ENCODE assay signal across 14 cellular contexts in genomic region chr5:176614805-176615478, GRCh38.
A peak's percentile ranks its signal among the peaks of the same experiment; 100 is the strongest.
DNase-seq lines count a peak whose midpoint lies in the region; ATAC-seq lines count a peak whose summit lies in the region.
"Had no signal": no experiment of that assay in that cellular context is flagged by ENCODE, and none has a peak within 500 bp of the region (broad histone marks: within the 10 kb centered on the region; RNA-seq: fewer than 3 reads in every experiment).

No MANE protein-coding gene starts in this region.

- DNase-seq in COLO668 (lab: John Stamatoyannopoulos, UW; ENCODE audit: unreplicated experiment) (peak; percentile 47), MV-4-11 (lab: John Stamatoyannopoulos, UW) (peak; percentile 44), astrocyte of the hippocampus (ENCODE audit: low read depth, low spot score) (peak; percentile 77), iris pigment epithelial cell (ENCODE audit: low read depth) (peak; percentile 76), NCI-H345 (lab: John Stamatoyannopoulos, UW) (no peak), KG1 (lab: John Stamatoyannopoulos, UW) (no peak), NCI-H1048 (lab: John Stamatoyannopoulos, UW) (no peak)
- DNase-seq: activated CD8-positive, alpha-beta memory T cell treated with anti-CD3 and anti-CD28 coated beads, Interleukin-2, amount 50 U/mL, for 48 hours; erythroblast; kidney; Peyer's patch; stimulated activated CD4-positive, alpha-beta T cell treated with anti-CD3 and anti-CD28 coated beads, Interleukin-12 subunit alpha, Interleukin-12 subunit beta, amount 100 ng/mL, for 4 hours had no signal

- ATAC-seq in GM19324 (IDR thresholded peaks at IDR 0.05; ENCODE audit: low FRiP score, unreplicated experiment): no peak
- ATAC-seq: natural killer cell treated with Interleukin-12 subunit alpha and Interleukin-12 subunit beta and Interleukin-15 and Interleukin-18, amount 100 ng/mL, for 72 hours had no signal

Comparison
In these comparisons a context has a peak if more than half of its experiments do, and no peak if none do; other contexts are left out.
1. DNase-seq: peak in COLO668 (single experiment), MV-4-11 (single experiment), astrocyte of the hippocampus (single experiment) and iris pigment epithelial cell (single experiment); none in NCI-H345 (single experiment), KG1 (single experiment) and NCI-H1048 (single experiment).